ENCODE assay signal across 9 cellular contexts in genomic region chr6:167824591-167825041, GRCh38. TPM values are rescaled to one million over a fixed set of nuclear protein-coding genes. Genes with fewer than 3 reads are reported as not detected.
DNase-seq lines count a peak whose midpoint lies in the region; ATAC-seq, FAIRE-seq and TF ChIP-seq lines count a peak whose summit lies in the region.
"Had no signal": no experiment of that assay in that cellular context is flagged by ENCODE, and none has a peak within 500 bp of the region (broad histone marks: within the 10 kb centered on the region; RNA-seq: fewer than 3 reads in every experiment).

No MANE protein-coding gene starts in this region.

- H3K4me1 ChIP-seq in A673 (ENCODE audit: insufficient read depth, low read length, poor library complexity, severe bottlenecking) (peaks cover 23% of the 10 kb centered on the region), K562 (replicated peaks in 1 of 2; ENCODE audit: control insufficient read depth in 2 of 2, insufficient read depth in 2 of 2, low read length in 2 of 2) (peaks cover 15 to 18% of the 10 kb centered on the region in 2 experiments), mesodermal cell (ENCODE audit: control insufficient read depth, insufficient read depth, low read length, poor library complexity, severe bottlenecking) (peaks cover 4% of the 10 kb centered on the region)

- no peaks in the 10 kb centered on the region for H3K9me3 ChIP-seq in A673 (ENCODE audit: low read depth, low read length, poor library complexity, severe bottlenecking)
- H3K9me3 ChIP-seq in K562 (replicated peaks; ENCODE audit: control insufficient read depth, insufficient read depth, low read depth, low read length): no peaks in the 10 kb centered on the region
- H3K9me3 ChIP-seq in mesodermal cell (ENCODE audit: control insufficient read depth, low read length): no peaks in the 10 kb centered on the region
- H3K9me3 ChIP-seq: gastroesophageal sphincter had no signal

- BruUV-seq in A673 (replicated peaks; lab: Mats Ljungman, UMichigan) (no TSS peak), K562 (replicated peaks; lab: Mats Ljungman, UMichigan) (no TSS peak)

- no peak; the same call in 1 of the 2 replicates for TF ChIP-seq POLR2A in K562 (conservative IDR thresholded peaks at IDR 0.05)

- peak overlapping the region; percentile 99 for H2AFZ ChIP-seq in K562 (ENCODE audit: low read depth, low read length)

- peak; percentile 68 for DNase-seq in A673 (ENCODE audit: low spot score)
- peak; percentile 73 for DNase-seq in EH (ENCODE audit: low read depth)
- peak; percentile 44 to 84 (median 56) for DNase-seq in K562 (ENCODE audit: extremely low read depth in 1 of 4, low spot score in 3 of 4)
- no peak for DNase-seq in islet precursor cell
- DNase-seq in GOT3 (lab: John Stamatoyannopoulos, UW): no peak
- no peak for DNase-seq in stimulated activated CD8-positive, alpha-beta memory T cell treated with anti-CD3 and anti-CD28 coated beads, Interleukin-4, amount 100 ng/mL, for 48 hours

- H3K4me3 ChIP-seq in A673 (ENCODE audit: low read depth, low read length, poor library complexity, severe bottlenecking) (peak overlapping the region; percentile 97), K562 (peak overlapping the region; percentile 85; the same call in 1 of the 2 replicates), mesodermal cell (ENCODE audit: extremely low read depth, insufficient read depth, low read length, poor library complexity, severe bottlenecking) (no peak overlapping the region)

- peaks cover 22% of the 10 kb centered on the region for H3K79me2 ChIP-seq in K562 (ENCODE audit: control insufficient read depth, insufficient read depth, low read length)

- ATAC-seq in K562 (peak; percentile 28), HG03354 (IDR thresholded peaks at IDR 0.05; ENCODE audit: poor library complexity, severe bottlenecking, unreplicated experiment) (no peak)
- ATAC-seq: gastroesophageal sphincter had no signal

- intact Hi-C loops in A673 (cut with micrococcal nuclease; ENCODE audit: unreplicated experiment): loop anchor here (5.0 kb wide), 1 partner anchor 73 kb away; no protein-coding TSS in a partner anchor
- intact Hi-C loops in K562 (cut with micrococcal nuclease): loop anchor here (5.0 kb wide), 1 partner anchor 57 kb away; no protein-coding TSS in a partner anchor

- in situ Hi-C loops in K562 (cut with MboI): no loop called here

- no peak for TF ChIP-seq RAD21 in K562 (CRISPR knock-in tag; conservative IDR thresholded peaks at IDR 0.05 in 1 of 2, IDR thresholded peaks at IDR 0.05 in 1 of 2)

- H3K36me3 ChIP-seq in A673 (ENCODE audit: insufficient read depth, low read length, poor library complexity, severe bottlenecking) (no peaks in the 10 kb centered on the region), K562 (ENCODE audit: control insufficient read depth, insufficient read depth, low read length) (no peaks in the 10 kb centered on the region), mesodermal cell (ENCODE audit: control insufficient read depth, insufficient read depth, low read length) (peaks cover 23% of the 10 kb centered on the region)
- H3K36me3 ChIP-seq: gastroesophageal sphincter had no signal

- CTCF ChIA-PET in A673 (lab: Charles Lee): no interaction called here
- CTCF ChIA-PET in K562 (lab: Yijun Ruan, JAX; ENCODE audit: low intra/inter-chr PET ratio): no interaction called here

- H3K4me2 ChIP-seq in K562 (ENCODE audit: insufficient read depth, low read length): peak overlapping the region; percentile 95

- 1% methylated on average over 13 of the region's 13 CpGs for WGBS in K562 (ENCODE audit: insufficient coverage, low coverage, missing lambda C conversion rate)
- 92 to 94% methylated on average over 10 to 11 of the region's 13 CpGs for WGBS in mesodermal cell (ENCODE audit: insufficient coverage in 2 of 2), 2 experiments

- peaks cover 14% of the 10 kb centered on the region for H4K20me1 ChIP-seq in K562 (replicated peaks; ENCODE audit: control insufficient read depth, insufficient read depth, low read length)

- H3K27me3 ChIP-seq in A673 (replicated peaks; ENCODE audit: insufficient read depth, low read depth, low read length, poor library complexity) (no peaks in the 10 kb centered on the region), K562 (ENCODE audit: control insufficient read depth in 2 of 2, insufficient read depth in 2 of 2, low read length in 2 of 2) (no peaks in the 10 kb centered on the region)
- H3K27me3 ChIP-seq: gastroesophageal sphincter had no signal

- TF ChIP-seq CTCF in A673 (conservative IDR thresholded peaks at IDR 0.05; ENCODE audit: low read depth, low read length) (no peak), K562 (IDR thresholded peaks at IDR 0.05 in 2 of 3, conservative IDR thresholded peaks at IDR 0.05 in 1 of 3; ENCODE audit: insufficient read depth in 2 of 3, low read depth in 1 of 3, low read length in 3 of 3) (no peak)

- H3K27ac ChIP-seq in A673 (ENCODE audit: low read depth, low read length, poor library complexity, severe bottlenecking): peak overlapping the region; percentile 25
- H3K27ac ChIP-seq in K562 (ENCODE audit: extremely low read depth, low read depth, low read length): peak overlapping the region; percentile 56; the same call in 2 of the 3 replicates
- peak overlapping the region; percentile 4 for H3K27ac ChIP-seq in mesodermal cell (ENCODE audit: low read depth, low read length, severe bottlenecking)

- H3K9ac ChIP-seq in K562 (ENCODE audit: insufficient read depth in 1 of 2, low read depth in 2 of 2, low read length in 2 of 2): peak overlapping the region; percentile 22 to 66; a peak in 3 of 4 replicates

- POLR2A ChIA-PET in A673 (lab: Charles Lee; ENCODE audit: low non-redundant PET): no interaction called here
- POLR2A ChIA-PET in K562 (lab: Yijun Ruan, JAX): interaction anchor here (1.0 to 1.8 kb wide), 4 partner anchors 9 to 31 kb away, joined by 3 to 5 read pairs (median 4); no protein-coding TSS in a partner anchor

- TF ChIP-seq EP300 in K562 (IDR thresholded peaks at IDR 0.05; ENCODE audit: low read length): no peak

- no peaks in the 10 kb centered on the region for H3K9me1 ChIP-seq in K562 (ENCODE audit: control insufficient read depth, insufficient read depth, low read length)

- peak; percentile 97 for FAIRE-seq in K562 (lab: Jason Lieb, UNC)

TF ChIP-seq in K562, 482 proteins besides CTCF, POLR2A, EP300 and RAD21 (continues in another document):
- TF ChIP-seq NRF1 (conservative IDR thresholded peaks at IDR 0.05 in 1 of 2, IDR thresholded peaks at IDR 0.05 in 1 of 2): peak; percentile 90 to 91
- peak; percentile 92 for TF ChIP-seq C11orf30 (IDR thresholded peaks at IDR 0.05; ENCODE audit: low read depth)
- no peak for TF ChIP-seq NKRF (IDR thresholded peaks at IDR 0.05; ENCODE audit: borderline replicate concordance)
- TF ChIP-seq ZNF24 (IDR thresholded peaks at IDR 0.05): 0 out of 2 replicates have a peak, but pooled peaks have one; percentile 8
- peak; percentile 91 for TF ChIP-seq MAFG (tag; conservative IDR thresholded peaks at IDR 0.05)
- TF ChIP-seq SAP30 (IDR thresholded peaks at IDR 0.05; ENCODE audit: borderline replicate concordance, insufficient read depth, low read depth, low read length, poor library complexity, severe bottlenecking): peak; percentile 64
- no peak for TF ChIP-seq ZNF780A (CRISPR knock-in tag; IDR thresholded peaks at IDR 0.05)
- TF ChIP-seq ATF7 (IDR thresholded peaks at IDR 0.05): peak; percentile 23; the same call in 1 of the 2 replicates
- 0 out of 2 replicates have a peak, but pooled peaks have one; percentile 40 for TF ChIP-seq CREM (IDR thresholded peaks at IDR 0.05; ENCODE audit: low read depth)

RNA-seq across cellular contexts. Expression of gene AFDN, which starts 2.1 kb away (rescaled TPM):
- total RNA-seq in A673 (2021): 107 and 114 TPM in 2 replicates
- total RNA-seq in K562 (2011; cell fraction: chromatin; rRNA removed; ENCODE audit: low replicate concordance): 294 and 779 TPM in 2 replicates
- total RNA-seq in K562 (2011; cell fraction: nucleolus; rRNA removed): 128 and 193 TPM in 2 replicates
- 330 and 387 TPM in 2 replicates for total RNA-seq in K562 (2011; cell fraction: nucleoplasm; rRNA removed)
- 91.9 and 117 TPM in 2 replicates for total RNA-seq in K562 (2014; rRNA removed)
- 114 and 135 TPM in 2 replicates for total RNA-seq in K562 (2014; rRNA removed; fragmentation: Illumina TruSeq; extraction: Trizol)
- 111 and 112 TPM in 2 replicates for total RNA-seq in K562 (2015; rRNA removed; fragmentation: Illumina TruSeq; extraction: Trizol)
- total RNA-seq in K562 (2021): 106 and 129 TPM in 2 replicates
- polyA plus RNA-seq in K562 (2011; rRNA removed): 95.7 and 96.7 TPM in 2 replicates
- 29.3 and 38.3 TPM in 2 replicates for polyA plus RNA-seq in K562 (2011; cell fraction: cytosol; rRNA removed)
- 374 and 388 TPM in 2 replicates for polyA plus RNA-seq in K562 (2011; cell fraction: nucleus; rRNA removed)
- polyA plus RNA-seq in K562 (2012): 62.0 and 64.2 TPM in 2 replicates
- polyA plus RNA-seq in K562 (2014; fragmentation: Illumina TruSeq; extraction: Trizol): 95.0 and 105 TPM in 2 replicates
- polyA plus RNA-seq in K562 (2014; fragmentation: Nextera tagmentation; extraction: Ambion mirVana): 1 to 10 TPM; 7.2 to 9.7 TPM
- polyA plus RNA-seq in K562 (2014; rRNA removed): 78.9 and 96.4 TPM in 2 replicates
- 183 and 194 TPM in 2 replicates for polyA minus RNA-seq in K562 (2011; rRNA and poly(A)+ RNA removed)
- polyA minus RNA-seq in K562 (2011; cell fraction: cytosol; rRNA and poly(A)+ RNA removed): 78.4 and 100 TPM in 2 replicates
- polyA minus RNA-seq in K562 (2011; cell fraction: nucleus; rRNA and poly(A)+ RNA removed): 234 and 345 TPM in 2 replicates
- polyA plus RNA-seq in mesodermal cell (2013, experiment 1 of 2): 128 TPM
- 122 TPM for polyA plus RNA-seq in mesodermal cell (2013, experiment 2 of 2)

Comparison
In these comparisons a context has a peak if more than half of its experiments do, and no peak if none do; other contexts are left out.
1. DNase-seq: peak in A673 (single experiment), EH (single experiment) and K562 (4 of 4); none in islet precursor cell (single experiment), GOT3 (single experiment) and stimulated activated CD8-positive, alpha-beta memory T cell treated with anti-CD3 and anti-CD28 coated beads, Interleukin-4, amount 100 ng/mL, for 48 hours (single experiment).
2. H3K27ac ChIP-seq: peak in every context shown above with its lines; median percentile 56 in K562; 25 in A673; 4 in mesodermal cell.